Comparison of ENCODE assay signal across 1 cellular context in the genomic region with DNA sequence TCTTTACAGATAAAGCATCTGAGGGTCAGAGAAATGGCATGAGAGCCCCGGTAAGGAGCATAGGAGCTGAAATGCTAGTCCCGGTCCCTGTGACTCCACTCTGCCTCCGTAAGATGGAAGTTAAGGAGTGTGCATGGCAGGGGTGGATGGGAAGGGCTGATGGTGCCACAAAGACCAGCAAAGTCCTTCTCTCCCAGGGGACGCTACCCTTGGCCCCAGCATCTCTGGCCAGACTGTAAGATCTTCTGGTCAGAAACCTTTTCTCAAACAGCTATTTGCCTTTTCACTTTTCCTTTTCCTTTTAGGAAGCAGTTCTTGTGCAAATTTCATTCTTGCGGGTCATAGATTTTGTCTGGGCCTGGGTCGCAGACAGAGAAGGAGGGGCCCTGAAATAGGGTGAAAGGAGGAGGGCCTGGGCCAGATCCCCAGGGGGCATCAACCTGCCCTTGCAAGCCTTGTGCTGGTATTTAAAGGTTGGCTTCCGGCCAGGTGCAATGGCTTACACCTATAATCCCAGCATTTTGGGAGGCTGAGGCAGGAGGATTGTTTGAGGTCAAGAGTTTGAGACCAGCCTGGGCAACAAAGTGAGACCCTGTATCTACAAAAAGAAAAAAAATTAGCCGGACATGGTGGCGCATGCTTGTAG.
TF ChIP-seq lines count a peak whose summit lies in the region.

No MANE protein-coding gene starts in this region.

TF ChIP-seq in HepG2, 621 proteins besides CTCF, POLR2A, EP300 and RAD21:
- no peak for TF ChIP-seq TGIF2 (CRISPR knock-in tag; IDR thresholded peaks at IDR 0.05)
- no peak for TF ChIP-seq ZNF556 (CRISPR knock-in tag; IDR thresholded peaks at IDR 0.05; ENCODE audit: borderline replicate concordance)
- TF ChIP-seq ZNF841 (CRISPR knock-in tag; IDR thresholded peaks at IDR 0.05; ENCODE audit: borderline replicate concordance) = no peak
- no peak for TF ChIP-seq GTF3A (CRISPR knock-in tag; conservative IDR thresholded peaks at IDR 0.05)
- TF ChIP-seq KMT2B (CRISPR knock-in tag; IDR thresholded peaks at IDR 0.05) = no peak
- TF ChIP-seq MAZ (IDR thresholded peaks at IDR 0.05; ENCODE audit: borderline replicate concordance, low read depth, low read length) = no peak
- TF ChIP-seq MAZ (CRISPR knock-in tag; IDR thresholded peaks at IDR 0.05; ENCODE audit: low read depth) = no peak
